In the genomic region with DNA sequence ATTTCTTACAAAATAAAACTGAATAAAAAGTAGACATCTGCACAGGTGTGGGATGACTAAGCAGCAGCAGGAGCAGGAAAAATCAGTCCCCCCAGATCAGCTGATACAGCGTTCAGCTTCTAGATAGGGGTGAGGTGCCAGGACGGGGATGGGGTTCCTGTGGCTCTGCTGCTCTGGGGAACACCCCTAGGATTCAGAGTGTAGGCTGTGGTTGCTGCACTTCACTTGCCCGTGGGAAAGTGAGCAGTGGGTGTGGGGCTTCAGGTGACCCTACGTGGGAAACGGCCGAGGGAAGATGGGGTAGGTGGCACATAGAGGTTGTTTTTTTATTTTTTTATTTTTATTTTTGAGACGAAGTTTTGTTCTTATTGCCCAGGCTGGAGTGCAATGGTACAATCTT, we compare ENCODE assay signal across 33 cellular contexts. TPM values are rescaled to one million over a fixed set of nuclear protein-coding genes. Genes with fewer than 3 reads are reported as not detected.
"Had no signal": no experiment of that assay in that cellular context is flagged by ENCODE, and none has a peak within 500 bp of the region (broad histone marks: within the 10 kb centered on the region; RNA-seq: fewer than 3 reads in every experiment).

No MANE protein-coding gene starts in this region.

- H3K27ac ChIP-seq: neural progenitor cell, ovary, parathyroid adenoma, psoas muscle, skin epidermis, spleen, thoracic aorta, thyroid gland, tibial nerve had no signal

- H2AFZ ChIP-seq: neural progenitor cell, parathyroid adenoma had no signal

- H3K27me3 ChIP-seq: neural progenitor cell, ovary, spleen, thyroid gland, tibial nerve, upper lobe of left lung had no signal

- H3K4me3 ChIP-seq: neural progenitor cell, ovary, psoas muscle, skin epidermis, smooth muscle cell, spleen, thoracic aorta, thyroid gland, tibial nerve, upper lobe of left lung had no signal

- DNase-seq: naive thymus-derived CD4-positive, alpha-beta T cell; natural killer cell; occipital lobe; ovary; posterior cingulate gyrus; psoas muscle; right cardiac atrium; spleen; stimulated activated CD4-positive, alpha-beta T cell treated with anti-CD3 and anti-CD28 coated beads, Interleukin-12 subunit alpha, Interleukin-12 subunit beta, amount 100 ng/mL, for 4 hours; stimulated activated CD4-positive, alpha-beta T cell treated with anti-CD3 and anti-CD28 coated beads, Interleukin-1b, Interleukin-23, amount 100 ng/mL, for 48 hours; stimulated activated CD4-positive, alpha-beta T cell treated with anti-CD3 and anti-CD28 coated beads, Interleukin-4, amount 100 ng/mL, for 1 hour; stimulated activated CD4-positive, alpha-beta T cell treated with anti-CD3 and anti-CD28 coated beads, Interleukin-4, amount 100 ng/mL, for 4 hours; stimulated activated CD8-positive, alpha-beta memory T cell treated with anti-CD3 and anti-CD28 coated beads, Interleukin-4, amount 100 ng/mL, for 48 hours; stimulated activated naive CD4-positive, alpha-beta T cell; stimulated activated naive CD8-positive, alpha-beta T cell treated with anti-CD3 and anti-CD28 coated beads, Interleukin-15, amount 100 ng/mL, for 72 hours; stimulated activated naive CD8-positive, alpha-beta T cell treated with anti-CD3 and anti-CD28 coated beads, Interleukin-15, Interleukin-2, amounts not matched to agents 100 U/mL and 50 U/mL, for 24 hours; thyroid gland; trophoblast cell; upper lobe of left lung had no signal

- H3K4me3 Mint-ChIP-seq: naive thymus-derived CD4-positive, alpha-beta T cell; natural killer cell; nephron; neural progenitor cell; stimulated activated memory B cell treated with anti-CD40 and anti-IgM and Interleukin-4, amounts not matched to agents 10 μg/mL and 1 μg/mL and 100 μg/mL, for 72 hours; stimulated activated naive CD8-positive, alpha-beta T cell treated with anti-CD3 and anti-CD28 coated beads, Interleukin-15, amount 100 ng/mL, for 72 hours had no signal

- H3K36me3 Mint-ChIP-seq: naive thymus-derived CD4-positive, alpha-beta T cell; natural killer cell; neural progenitor cell; stimulated activated memory B cell treated with anti-CD40 and anti-IgM and Interleukin-4, amounts not matched to agents 10 μg/mL and 1 μg/mL and 100 μg/mL, for 72 hours had no signal

- H3K4me1 Mint-ChIP-seq: nephron had no signal

- H3K9me3 Mint-ChIP-seq: naive thymus-derived CD4-positive, alpha-beta T cell; natural killer cell; nephron; neural progenitor cell; stimulated activated memory B cell treated with anti-CD40 and anti-IgM and Interleukin-4, amounts not matched to agents 10 μg/mL and 1 μg/mL and 100 μg/mL, for 72 hours; stimulated activated naive CD8-positive, alpha-beta T cell treated with anti-CD3 and anti-CD28 coated beads, Interleukin-15, amount 100 ng/mL, for 72 hours had no signal

- H3K4me2 ChIP-seq: neural progenitor cell, smooth muscle cell had no signal

- ATAC-seq: naive thymus-derived CD4-positive, alpha-beta T cell; natural killer cell; psoas muscle; right cardiac atrium; sciatic nerve; stimulated activated memory B cell treated with anti-CD40 and anti-IgM and Interleukin-4, amounts not matched to agents 10 μg/mL and 1 μg/mL and 100 μg/mL, for 72 hours; stimulated activated naive CD8-positive, alpha-beta T cell treated with anti-CD3 and anti-CD28 coated beads, Interleukin-15, amount 100 ng/mL, for 72 hours; stimulated activated naive CD8-positive, alpha-beta T cell treated with anti-CD3 and anti-CD28 coated beads, Interleukin-15, Interleukin-2, amounts not matched to agents 100 U/mL and 50 U/mL, for 24 hours had no signal

- H3K79me2 ChIP-seq: parathyroid adenoma had no signal

- H3K9ac ChIP-seq: neural progenitor cell, parathyroid adenoma had no signal

- H3K4me1 ChIP-seq: psoas muscle had no signal

- H3K27me3 Mint-ChIP-seq: progenitor cell of endocrine pancreas; stimulated activated memory B cell treated with anti-CD40 and anti-IgM and Interleukin-4, amounts not matched to agents 10 μg/mL and 1 μg/mL and 100 μg/mL, for 72 hours; stimulated activated naive CD8-positive, alpha-beta T cell treated with anti-CD3 and anti-CD28 coated beads, Interleukin-15, amount 100 ng/mL, for 72 hours had no signal

- H3K27ac Mint-ChIP-seq: naive thymus-derived CD4-positive, alpha-beta T cell; natural killer cell; nephron; neural progenitor cell; stimulated activated memory B cell treated with anti-CD40 and anti-IgM and Interleukin-4, amounts not matched to agents 10 μg/mL and 1 μg/mL and 100 μg/mL, for 72 hours; stimulated activated naive CD8-positive, alpha-beta T cell treated with anti-CD3 and anti-CD28 coated beads, Interleukin-15, amount 100 ng/mL, for 72 hours had no signal

- H3K36me3 ChIP-seq: neural progenitor cell, ovary, spleen, thoracic aorta, thyroid gland, tibial nerve, upper lobe of left lung had no signal

- H3K9me3 ChIP-seq: ovary, psoas muscle, spleen, thoracic aorta, thyroid gland, tibial nerve, upper lobe of left lung had no signal

RNA-seq across cellular contexts. Expression of a gene that starts 3.2 kb away (rescaled TPM):
- total RNA-seq: naive thymus-derived CD4-positive, alpha-beta T cell; natural killer cell; osteoblast; psoas muscle; renal cortical epithelial cell; right cardiac atrium; smooth muscle cell; spleen; subcutaneous adipose tissue; temporal lobe; thyroid gland; tibial nerve had no signal

RNA-seq across cellular contexts. Expression of a gene that starts 55.9 kb away (rescaled TPM):
- total RNA-seq: occipital lobe, osteoblast, ovary, psoas muscle, renal cortical epithelial cell, temporal lobe, thoracic aorta had no signal
